In the genomic region with DNA sequence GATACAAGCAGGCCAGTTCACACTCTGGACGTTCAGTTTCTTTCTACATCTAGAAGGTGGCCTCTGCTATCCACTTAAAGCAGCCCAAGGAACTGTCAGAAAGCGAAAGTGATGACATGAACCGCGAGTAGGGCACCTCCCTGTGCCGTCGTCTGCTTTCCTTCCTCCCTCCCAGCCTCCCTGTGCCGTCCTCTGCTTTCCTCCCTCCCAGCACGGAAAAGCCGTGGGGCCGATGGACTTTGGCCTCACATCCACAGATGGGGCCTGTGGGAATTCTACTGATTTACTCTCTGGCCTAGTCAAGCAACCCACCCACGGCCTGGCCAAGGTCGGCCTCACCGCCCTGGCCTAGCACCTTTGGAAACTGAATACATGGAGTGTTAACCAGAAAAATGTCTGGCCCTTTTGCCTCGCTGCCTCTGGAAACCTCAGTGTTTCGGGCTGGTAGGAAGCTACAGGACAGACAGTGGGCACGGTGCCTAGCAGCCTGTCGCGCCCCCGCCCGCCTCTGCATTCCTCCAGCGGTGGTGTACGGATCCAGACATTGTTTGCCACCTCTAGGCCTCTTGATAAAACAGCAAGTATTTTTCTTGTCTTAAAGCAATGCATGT, we compare ENCODE assay signal across 8 cellular contexts. TPM values are rescaled to one million over a fixed set of nuclear protein-coding genes. Genes with fewer than 3 reads are reported as not detected.
A peak's percentile ranks its signal among the peaks of the same experiment; 100 is the strongest.
DNase-seq lines count a peak whose midpoint lies in the region; ATAC-seq and FAIRE-seq lines count a peak whose summit lies in the region.

No MANE protein-coding gene starts in this region.

- peak overlapping the region; percentile 30 for H3K4me3 ChIP-seq in effector memory CD4-positive, alpha-beta T cell (ENCODE audit: insufficient read depth, low read depth, low read length, poor library complexity, severe bottlenecking)
- H3K4me3 ChIP-seq in muscle layer of duodenum (ENCODE audit: low read depth in 1 of 2, low read length in 2 of 2): peak overlapping the region; percentile 38 to 57

- ATAC-seq in HG03280 (IDR thresholded peaks at IDR 0.05; ENCODE audit: unreplicated experiment) (no peak), GM19455 (IDR thresholded peaks at IDR 0.05; ENCODE audit: unreplicated experiment) (no peak)

- in situ Hi-C loops in Caki2 (cut with HindIII; ENCODE audit: low pct_unique_long_range_greater_than_20kb, low sequenced_read_pairs): no loop called here
- in situ Hi-C loops in G401 (cut with HindIII; ENCODE audit: low sequenced_read_pairs): no loop called here

- no peaks in the 10 kb centered on the region for H3K9me3 ChIP-seq in effector memory CD4-positive, alpha-beta T cell (ENCODE audit: control insufficient read depth, low read length)
- no peaks in the 10 kb centered on the region for H3K9me3 ChIP-seq in muscle layer of duodenum (ENCODE audit: control insufficient read depth in 1 of 2, low read length in 2 of 2)

- DNase-seq in Caki2 (ENCODE audit: low read depth) (peak; percentile 81), SW480 (ENCODE audit: low spot score) (peak; percentile 62), HTR-8/SVneo (ENCODE audit: insufficient read length, low spot score) (no peak), G401 (ENCODE audit: low spot score) (no peak)
- peak in 2 of 3 donors; percentile 10 to 17 for DNase-seq in effector memory CD4-positive, alpha-beta T cell

- no peak for FAIRE-seq in HTR-8/SVneo (lab: Jason Lieb, UNC)

- H3K27me3 ChIP-seq in effector memory CD4-positive, alpha-beta T cell (replicated peaks; ENCODE audit: control insufficient read depth, insufficient read depth, low read length, poor library complexity, severe bottlenecking): no peaks in the 10 kb centered on the region
- no peaks in the 10 kb centered on the region for H3K27me3 ChIP-seq in muscle layer of duodenum (ENCODE audit: low read depth, low read length)

- peak overlapping the region; percentile 79 for H3K27ac ChIP-seq in effector memory CD4-positive, alpha-beta T cell (ENCODE audit: insufficient read depth, low read length, poor library complexity, severe bottlenecking)
- peak overlapping the region; percentile 93 for H3K27ac ChIP-seq in muscle layer of duodenum (ENCODE audit: low read length)

- peaks cover 22% of the 10 kb centered on the region for H3K36me3 ChIP-seq in effector memory CD4-positive, alpha-beta T cell (ENCODE audit: control insufficient read depth, insufficient read depth, low read length)
- peaks cover 19 to 31% of the 10 kb centered on the region in 2 donors for H3K36me3 ChIP-seq in muscle layer of duodenum (ENCODE audit: control insufficient read depth in 1 of 2, insufficient read depth in 2 of 2, low read length in 2 of 2)

- peaks cover 4% of the 10 kb centered on the region for H3K4me1 ChIP-seq in effector memory CD4-positive, alpha-beta T cell (ENCODE audit: control insufficient read depth, insufficient read depth, low read length, poor library complexity, severe bottlenecking)
- H3K4me1 ChIP-seq in muscle layer of duodenum (ENCODE audit: control insufficient read depth in 1 of 2, insufficient read depth in 2 of 2, low read length in 2 of 2): peaks cover 4 to 6% of the 10 kb centered on the region in 2 donors

RNA-seq across cellular contexts. Expression of gene PEX26, which starts 14.2 kb away (rescaled TPM):
- 12.2 and 15.9 TPM in 2 replicates for total RNA-seq in Caki2 (2014; rRNA removed; shearing (Covaris generic); ENCODE audit: low replicate concordance)
- 13.7 and 20.7 TPM in 2 replicates for total RNA-seq in G401 (2014; rRNA removed; shearing (Covaris generic))

RNA-seq across cellular contexts. Expression of gene TUBA8, which starts 18.6 kb away (rescaled TPM):
- total RNA-seq in Caki2 (2014; rRNA removed; shearing (Covaris generic); ENCODE audit: low replicate concordance): 2.4 and 6.1 TPM in 2 replicates
- total RNA-seq in G401 (2014; rRNA removed; shearing (Covaris generic)): 0.49 TPM in 1 of 2 replicates, not detected in the other

RNA-seq across cellular contexts. Expression of gene USP18, which starts 57.9 kb away (rescaled TPM):
- 42.8 and 46.2 TPM in 2 replicates for total RNA-seq in Caki2 (2014; rRNA removed; shearing (Covaris generic); ENCODE audit: low replicate concordance)
- 2.0 and 2.1 TPM in 2 replicates for total RNA-seq in G401 (2014; rRNA removed; shearing (Covaris generic))

Comparison
In these comparisons a context has a peak if more than half of its experiments do, and no peak if none do; other contexts are left out.
1. DNase-seq: peak in Caki2 (single experiment), SW480 (single experiment) and effector memory CD4-positive, alpha-beta T cell (2 of 3); none in HTR-8/SVneo (single experiment) and G401 (single experiment).
2. RNA of gene USP18, which starts 57.9 kb away (total RNA-seq): 42.8 to 46.2 TPM in Caki2; 2.0 to 2.1 TPM in G401; every median in the first group is over 10 times any median in the second.